1 cellular context compared by ENCODE assay signal in genomic region chr2:48305569-48305968, GRCh38.
A peak's percentile ranks its signal among the peaks of the same experiment; 100 is the strongest.
TF ChIP-seq lines count a peak whose summit lies in the region.

No MANE protein-coding gene starts in this region.

TF ChIP-seq in HepG2, 621 proteins besides CTCF, POLR2A, EP300 and RAD21 (continued from another document):
- TF ChIP-seq ZBTB40 (IDR thresholded peaks at IDR 0.05), result no peak
- TF ChIP-seq ZBTB40 (CRISPR knock-in tag; IDR thresholded peaks at IDR 0.05), result no peak
- no peak for TF ChIP-seq IRF1 (CRISPR knock-in tag; IDR thresholded peaks at IDR 0.05; ENCODE audit: low read depth)
- no peak for TF ChIP-seq CHD4 (IDR thresholded peaks at IDR 0.05; ENCODE audit: borderline replicate concordance, low read length)
- TF ChIP-seq ZFAT (CRISPR knock-in tag; conservative IDR thresholded peaks at IDR 0.05), result no peak
- no peak for TF ChIP-seq ZNF282 (IDR thresholded peaks at IDR 0.05; ENCODE audit: partially characterized antibody)
- peak; percentile 56 for TF ChIP-seq NR2F6 (IDR thresholded peaks at IDR 0.05)
- TF ChIP-seq NR2F6 (CRISPR knock-in tag; IDR thresholded peaks at IDR 0.05), result 0 out of 2 replicates have a peak, but pooled peaks have one; percentile 22
- no peak for TF ChIP-seq KMT2A (CRISPR knock-in tag; IDR thresholded peaks at IDR 0.05)
- no peak for TF ChIP-seq IKZF1 (IDR thresholded peaks at IDR 0.05)
- no peak for TF ChIP-seq MAF1 (CRISPR knock-in tag; IDR thresholded peaks at IDR 0.05; ENCODE audit: borderline replicate concordance)
- no peak for TF ChIP-seq GLMP (CRISPR knock-in tag; IDR thresholded peaks at IDR 0.05; ENCODE audit: borderline replicate concordance)
- no peak for TF ChIP-seq PCBP1 (IDR thresholded peaks at IDR 0.05; ENCODE audit: borderline replicate concordance, low read depth, low read length)
- TF ChIP-seq NRL (CRISPR knock-in tag; IDR thresholded peaks at IDR 0.05; ENCODE audit: borderline replicate concordance), result no peak
- TF ChIP-seq SP140L (CRISPR knock-in tag; IDR thresholded peaks at IDR 0.05; ENCODE audit: borderline replicate concordance), result no peak
- no peak for TF ChIP-seq SIX4 (CRISPR knock-in tag; IDR thresholded peaks at IDR 0.05)
- TF ChIP-seq SOX6 (IDR thresholded peaks at IDR 0.05), result no peak
- peak; percentile 37; the same call in 1 of the 2 replicates for TF ChIP-seq SOX6 (CRISPR knock-in tag; IDR thresholded peaks at IDR 0.05)
- no peak for TF ChIP-seq GTF3A (CRISPR knock-in tag; conservative IDR thresholded peaks at IDR 0.05)
- no peak for TF ChIP-seq ZSCAN20 (CRISPR knock-in tag; IDR thresholded peaks at IDR 0.05; ENCODE audit: borderline replicate concordance)
- TF ChIP-seq NFE2L1 (CRISPR knock-in tag; IDR thresholded peaks at IDR 0.05; ENCODE audit: borderline replicate concordance), result no peak
- TF ChIP-seq SSRP1 (CRISPR knock-in tag; IDR thresholded peaks at IDR 0.05), result no peak
- no peak for TF ChIP-seq TBL1XR1 (IDR thresholded peaks at IDR 0.05; ENCODE audit: borderline replicate concordance, low read length, partially characterized antibody)
- TF ChIP-seq GATA4 (IDR thresholded peaks at IDR 0.05; ENCODE audit: borderline replicate concordance, low read depth), result no peak
- no peak for TF ChIP-seq KLF13 (CRISPR knock-in tag; IDR thresholded peaks at IDR 0.05)
- TF ChIP-seq CHD2 (IDR thresholded peaks at IDR 0.05; ENCODE audit: low read depth, low read length), result no peak
- TF ChIP-seq PBX3 (CRISPR knock-in tag; IDR thresholded peaks at IDR 0.05; ENCODE audit: borderline replicate concordance), result no peak
TF ChIP-seq in HepG2: peak in this region for 37.
